11 cellular contexts compared by ENCODE assay signal in genomic region chr10:103739039-103739764, GRCh38.
DNase-seq lines count a peak whose midpoint lies in the region; ATAC-seq and TF ChIP-seq lines count a peak whose summit lies in the region.
"Had no signal": no experiment of that assay in that cellular context is flagged by ENCODE, and none has a peak within 500 bp of the region (broad histone marks: within the 10 kb centered on the region; RNA-seq: fewer than 3 reads in every experiment).

No MANE protein-coding gene starts in this region.

- no peaks in the 10 kb centered on the region for H3K27me3 ChIP-seq in aorta (ENCODE audit: control insufficient read depth in 1 of 2, insufficient read depth in 2 of 2, low read length in 1 of 2)

- no peaks in the 10 kb centered on the region for H3K36me3 Mint-ChIP-seq in natural killer cell treated with Interleukin-12 subunit alpha and Interleukin-12 subunit beta and Interleukin-15 and Interleukin-18, amount 100 ng/mL, for 72 hours
- H3K36me3 Mint-ChIP-seq in natural killer cell = no peaks in the 10 kb centered on the region
- no peaks in the 10 kb centered on the region for H3K36me3 Mint-ChIP-seq in activated T-helper 17 cell treated with anti-CD3 and anti-CD28 coated beads, Interleukin-2, amount 50 U/mL, for 72 hours (ENCODE audit: low read depth)
- H3K36me3 Mint-ChIP-seq: activated naive CD8-positive, alpha-beta T cell treated with anti-CD3 and anti-CD28 coated beads, Interleukin-2, amount 10 ng/mL, durations not matched to agents 7 days and 5 days had no signal

- H3K9me3 Mint-ChIP-seq in natural killer cell treated with Interleukin-12 subunit alpha and Interleukin-12 subunit beta and Interleukin-15 and Interleukin-18, amount 100 ng/mL, for 72 hours = no peaks in the 10 kb centered on the region
- no peaks in the 10 kb centered on the region for H3K9me3 Mint-ChIP-seq in natural killer cell
- no peaks in the 10 kb centered on the region for H3K9me3 Mint-ChIP-seq in activated T-helper 17 cell treated with anti-CD3 and anti-CD28 coated beads, Interleukin-2, amount 50 U/mL, for 72 hours
- H3K9me3 Mint-ChIP-seq: activated naive CD8-positive, alpha-beta T cell treated with anti-CD3 and anti-CD28 coated beads, Interleukin-2, amount 10 ng/mL, durations not matched to agents 7 days and 5 days had no signal

- no peaks in the 10 kb centered on the region for H3K36me3 ChIP-seq in aorta (ENCODE audit: control insufficient read depth in 1 of 2, insufficient read depth in 2 of 2, low read length in 1 of 2)

- H3K9me3 ChIP-seq in aorta (ENCODE audit: control insufficient read depth, low read length) = no peaks in the 10 kb centered on the region

- no peak for TF ChIP-seq CTCF in natural killer cell (IDR thresholded peaks at IDR 0.05)
- TF ChIP-seq CTCF in epithelial cell of proximal tubule (conservative IDR thresholded peaks at IDR 0.05; ENCODE audit: low read depth, low read length) = no peak

- peaks cover 0 to 2% of the 10 kb centered on the region in 2 donors for H3K27me3 Mint-ChIP-seq in natural killer cell treated with Interleukin-12 subunit alpha and Interleukin-12 subunit beta and Interleukin-15 and Interleukin-18, amount 100 ng/mL, for 72 hours
- no peaks in the 10 kb centered on the region for H3K27me3 Mint-ChIP-seq in natural killer cell (ENCODE audit: low read depth in 2 of 2)
- no peaks in the 10 kb centered on the region for H3K27me3 Mint-ChIP-seq in activated T-helper 17 cell treated with anti-CD3 and anti-CD28 coated beads, Interleukin-2, amount 50 U/mL, for 72 hours

- H3K4me3 Mint-ChIP-seq in natural killer cell treated with Interleukin-12 subunit alpha and Interleukin-12 subunit beta and Interleukin-15 and Interleukin-18, amount 100 ng/mL, for 72 hours = no peak overlapping the region
- H3K4me3 Mint-ChIP-seq in natural killer cell = no peak overlapping the region
- no peak overlapping the region for H3K4me3 Mint-ChIP-seq in activated T-helper 17 cell treated with anti-CD3 and anti-CD28 coated beads, Interleukin-2, amount 50 U/mL, for 72 hours
- H3K4me3 Mint-ChIP-seq: activated naive CD8-positive, alpha-beta T cell treated with anti-CD3 and anti-CD28 coated beads, Interleukin-2, amount 10 ng/mL, durations not matched to agents 7 days and 5 days had no signal

- ATAC-seq in natural killer cell treated with Interleukin-12 subunit alpha and Interleukin-12 subunit beta and Interleukin-15 and Interleukin-18, amount 100 ng/mL, for 72 hours = no peak
- ATAC-seq in natural killer cell = no peak
- peak; percentile 73 for ATAC-seq in aorta (ENCODE audit: low FRiP score)
- no peak for ATAC-seq in activated T-helper 17 cell treated with anti-CD3 and anti-CD28 coated beads, Interleukin-2, amount 50 U/mL, for 72 hours (replicated peaks)

- WGBS in aorta, 2 donors = 10 to 14% methylated on average over 13 of the region's 13 CpGs

- intact Hi-C loops in natural killer cell (cut with micrococcal nuclease) = no loop called here
- intact Hi-C loops in aorta (cut with DNase I) = no loop called here

- DNase-seq in natural killer cell treated with Interleukin-12 subunit alpha and Interleukin-12 subunit beta and Interleukin-15 and Interleukin-18, amount 100 ng/mL, for 72 hours (ENCODE audit: low spot score) = peak; percentile 22
- no peak for DNase-seq in natural killer cell
- peak; percentile 75 for DNase-seq in epithelial cell of proximal tubule (ENCODE audit: low read depth)
- DNase-seq in mucosa of gallbladder (ENCODE audit: low spot score) = peak; percentile 61
- peak in 1 of 2 donors; percentile 77 for DNase-seq in aorta
- DNase-seq in NCI-H1417 treated with DMSO at 0.1 percent for 48 hours (lab: John Stamatoyannopoulos, UW) = no peak
- no peak for DNase-seq in LoVo (ENCODE audit: low spot score)
- DNase-seq: activated naive CD8-positive, alpha-beta T cell treated with anti-CD3 and anti-CD28 coated beads, Interleukin-2, amount 10 ng/mL, durations not matched to agents 7 days and 5 days; SIG-M5 had no signal

- no peak overlapping the region for H3K4me3 ChIP-seq in epithelial cell of proximal tubule (ENCODE audit: low read depth, low read length)
- H3K4me3 ChIP-seq in aorta (ENCODE audit: low read length in 2 of 2) = no peak overlapping the region

- no peaks in the 10 kb centered on the region for H3K4me1 ChIP-seq in aorta (ENCODE audit: control insufficient read depth in 1 of 2, insufficient read depth in 2 of 2, low read length in 2 of 2)

- no peaks in the 10 kb centered on the region for H3K4me1 Mint-ChIP-seq in natural killer cell treated with Interleukin-12 subunit alpha and Interleukin-12 subunit beta and Interleukin-15 and Interleukin-18, amount 100 ng/mL, for 72 hours (ENCODE audit: low read depth in 2 of 2)
- no peaks in the 10 kb centered on the region for H3K4me1 Mint-ChIP-seq in natural killer cell
- no peaks in the 10 kb centered on the region for H3K4me1 Mint-ChIP-seq in activated T-helper 17 cell treated with anti-CD3 and anti-CD28 coated beads, Interleukin-2, amount 50 U/mL, for 72 hours
- H3K4me1 Mint-ChIP-seq: activated naive CD8-positive, alpha-beta T cell treated with anti-CD3 and anti-CD28 coated beads, Interleukin-2, amount 10 ng/mL, durations not matched to agents 7 days and 5 days had no signal

- no peak overlapping the region for H3K27ac Mint-ChIP-seq in natural killer cell treated with Interleukin-12 subunit alpha and Interleukin-12 subunit beta and Interleukin-15 and Interleukin-18, amount 100 ng/mL, for 72 hours
- no peak overlapping the region for H3K27ac Mint-ChIP-seq in natural killer cell
- H3K27ac Mint-ChIP-seq in activated T-helper 17 cell treated with anti-CD3 and anti-CD28 coated beads, Interleukin-2, amount 50 U/mL, for 72 hours = no peak overlapping the region
- H3K27ac Mint-ChIP-seq: activated naive CD8-positive, alpha-beta T cell treated with anti-CD3 and anti-CD28 coated beads, Interleukin-2, amount 10 ng/mL, durations not matched to agents 7 days and 5 days had no signal

- no peak overlapping the region for H3K27ac ChIP-seq in aorta (ENCODE audit: low read depth in 1 of 2, low read length in 2 of 2)
- H3K27ac ChIP-seq: HL-60 had no signal

Comparison
In these comparisons a context has a peak if more than half of its experiments do, and no peak if none do; other contexts are left out.
1. DNase-seq: peak in natural killer cell treated with Interleukin-12 subunit alpha and Interleukin-12 subunit beta and Interleukin-15 and Interleukin-18, amount 100 ng/mL, for 72 hours (single experiment), epithelial cell of proximal tubule (single experiment) and mucosa of gallbladder (single experiment); none in natural killer cell (single experiment), NCI-H1417 treated with DMSO at 0.1 percent for 48 hours (single experiment) and LoVo (single experiment).